ENCODE assay signal across 8 cellular contexts in the genomic region with DNA sequence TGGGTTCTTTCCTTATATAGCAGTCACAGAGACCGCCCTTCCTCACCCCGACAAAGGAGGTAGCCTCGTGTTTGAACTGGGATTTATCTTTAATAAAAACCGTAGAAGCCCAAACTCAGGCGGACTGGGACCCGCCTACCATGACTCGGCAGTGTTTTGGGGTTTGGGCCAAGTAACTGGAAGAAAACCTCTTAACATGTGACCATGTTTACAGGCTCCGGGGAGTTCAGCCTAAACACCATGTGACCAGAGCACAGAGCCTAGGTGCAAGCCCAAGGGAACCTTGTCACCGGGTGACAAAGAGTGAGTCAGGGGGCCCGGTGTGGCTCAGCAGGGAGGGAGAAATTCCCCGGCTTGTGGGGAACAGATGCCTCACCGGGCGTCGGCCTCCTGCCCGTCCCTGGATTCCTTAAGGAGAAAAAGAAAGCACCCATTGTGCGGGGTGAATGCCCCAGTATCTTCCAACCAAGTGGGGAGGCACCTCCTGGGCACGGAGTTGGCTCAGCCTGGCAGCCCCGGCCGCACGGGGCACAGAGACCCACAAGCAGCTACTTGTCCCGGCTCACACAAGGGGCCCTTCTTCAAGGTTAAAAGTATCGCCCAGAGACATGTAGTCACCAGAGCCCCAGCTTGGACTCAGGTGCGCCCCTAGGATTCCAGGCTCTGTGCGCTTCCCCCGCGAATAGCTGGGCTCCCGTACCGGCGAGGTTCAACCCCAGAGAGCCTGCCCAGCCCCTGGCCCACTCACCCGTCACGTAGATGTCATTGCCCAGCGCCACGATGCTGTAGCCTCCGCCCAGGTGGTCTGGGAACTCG. TPM values are rescaled to one million over a fixed set of nuclear protein-coding genes. Genes with fewer than 3 reads are reported as not detected.
A peak's percentile ranks its signal among the peaks of the same experiment; 100 is the strongest.
DNase-seq lines count a peak whose midpoint lies in the region; ATAC-seq, FAIRE-seq and TF ChIP-seq lines count a peak whose summit lies in the region.

No MANE protein-coding gene starts in this region.

- H3K4me3 ChIP-seq in MM.1S (ENCODE audit: low read length) = peak overlapping the region; percentile 81
- peak overlapping the region; percentile 97 to 100 (median 99) for H3K4me3 ChIP-seq in keratinocyte (ENCODE audit: control insufficient read depth in 2 of 3, extremely low read depth in 1 of 3, insufficient read depth in 2 of 3, low read depth in 1 of 3, low read length in 3 of 3)

- peaks cover 14% of the 10 kb centered on the region for H3K4me1 ChIP-seq in MM.1S (ENCODE audit: low read length)
- H3K4me1 ChIP-seq in keratinocyte (ENCODE audit: control insufficient read depth, extremely low read depth, insufficient read depth, low read length) = peaks cover 50% of the 10 kb centered on the region

- peak; percentile 46 for FAIRE-seq in keratinocyte (lab: Jason Lieb, UNC)

- H3K9me1 ChIP-seq in keratinocyte (ENCODE audit: control insufficient read depth, extremely low read depth, insufficient read depth, low read length) = peaks cover 4% of the 10 kb centered on the region

- H3K9ac ChIP-seq in MM.1S (ENCODE audit: low read length) = peak overlapping the region; percentile 85
- peak overlapping the region; percentile 100 for H3K9ac ChIP-seq in keratinocyte (ENCODE audit: control insufficient read depth, extremely low read depth, insufficient read depth, low read length)

- H3K27ac ChIP-seq in MM.1S (ENCODE audit: low read length) (peak overlapping the region; percentile 75; the same call in 1 of the 2 replicates), keratinocyte (ENCODE audit: control insufficient read depth, insufficient read depth, low read length) (peak overlapping the region; percentile 100)

- peak; percentile 21 for ATAC-seq in GM21423 (IDR thresholded peaks at IDR 0.05; ENCODE audit: unreplicated experiment)
- peak; percentile 45 for ATAC-seq in central memory CD8-positive, alpha-beta T cell (replicated peaks; ENCODE audit: extremely low read depth, poor library complexity, severe bottlenecking)

- DNase-seq in C1 segment of cervical spinal cord (lab: John Stamatoyannopoulos, UW) (peak in 12 of 14 donors; percentile 60 to 84 (median 70)), MM.1S (peak; percentile 86), keratinocyte (ENCODE audit: low read depth, low spot score) (peak; percentile 96), NCI-H146 (lab: John Stamatoyannopoulos, UW) (no peak)
- DNase-seq in activated CD4-positive, CD25-positive, alpha-beta regulatory T cell treated with anti-CD3 and anti-CD28 coated beads, Interleukin-2, amount 50 U/mL, for 72 hours = peak; percentile 76
- peak in 1 of 2 donors; percentile 58 for DNase-seq in central memory CD8-positive, alpha-beta T cell (ENCODE audit: low spot score in 2 of 2)
- DNase-seq in stimulated activated CD4-positive, alpha-beta T cell treated with anti-CD3 and anti-CD28 coated beads, Interleukin-12 subunit alpha, Interleukin-12 subunit beta, amount 100 ng/mL, for 48 hours (ENCODE audit: low read depth in 2 of 3, low spot score in 1 of 3) = peak; percentile 78 to 81 (median 79)

- H3K27ac Mint-ChIP-seq in central memory CD8-positive, alpha-beta T cell (ENCODE audit: low read depth) = peak overlapping the region; percentile 93

- H3K36me3 ChIP-seq in MM.1S (replicated peaks; ENCODE audit: insufficient read depth, low read length) (peaks cover 9% of the 10 kb centered on the region; the same call in 1 of the 2 replicates), keratinocyte (ENCODE audit: control insufficient read depth in 2 of 2, extremely low read depth in 1 of 2, insufficient read depth in 2 of 2, low read length in 2 of 2) (peaks cover 21 to 34% of the 10 kb centered on the region in 2 experiments)

- H3K4me3 Mint-ChIP-seq in central memory CD8-positive, alpha-beta T cell = peak overlapping the region; percentile 97

- no peaks in the 10 kb centered on the region for H3K27me3 Mint-ChIP-seq in central memory CD8-positive, alpha-beta T cell

- dilution Hi-C loops in keratinocyte (cut with MboI; ENCODE audit: extremely low pct_ligation_motif_present, low sequenced_read_pairs) = no loop called here

- peak overlapping the region; percentile 81 for H3K4me2 ChIP-seq in MM.1S (ENCODE audit: low read depth, low read length)
- peak overlapping the region; percentile 100 for H3K4me2 ChIP-seq in keratinocyte (ENCODE audit: control insufficient read depth, extremely low read depth, insufficient read depth, low read depth, low read length)

- H3K27me3 ChIP-seq in MM.1S (replicated peaks; ENCODE audit: insufficient read depth, low read length) (no peaks in the 10 kb centered on the region), keratinocyte (ENCODE audit: control insufficient read depth, extremely low read depth, insufficient read depth, low read length) (no peaks in the 10 kb centered on the region)

- peaks cover 14% of the 10 kb centered on the region; the same call in 1 of the 2 replicates for H4K20me1 ChIP-seq in MM.1S (ENCODE audit: insufficient read depth, low read length)
- H4K20me1 ChIP-seq in keratinocyte (ENCODE audit: control insufficient read depth, extremely low read depth, insufficient read depth, low read length) = peaks cover 39% of the 10 kb centered on the region

- H3K9me3 ChIP-seq in MM.1S (replicated peaks; ENCODE audit: insufficient read depth, low read length) (no peaks in the 10 kb centered on the region), keratinocyte (ENCODE audit: control insufficient read depth, low read depth, low read length) (no peaks in the 10 kb centered on the region)

- H3K79me2 ChIP-seq in MM.1S (ENCODE audit: low read length) (peaks cover 62% of the 10 kb centered on the region), keratinocyte (ENCODE audit: control insufficient read depth, insufficient read depth, low read length) (peaks cover 62% of the 10 kb centered on the region)

- H3K36me3 Mint-ChIP-seq in central memory CD8-positive, alpha-beta T cell (ENCODE audit: insufficient read depth) = peaks cover 39% of the 10 kb centered on the region

- no peaks in the 10 kb centered on the region for H3K9me3 Mint-ChIP-seq in central memory CD8-positive, alpha-beta T cell

- peaks cover 24% of the 10 kb centered on the region for H3K4me1 Mint-ChIP-seq in central memory CD8-positive, alpha-beta T cell

- peak overlapping the region; percentile 35; the same call in 1 of the 2 replicates for H2AFZ ChIP-seq in MM.1S (ENCODE audit: low read length)
- H2AFZ ChIP-seq in keratinocyte (ENCODE audit: control insufficient read depth, low read length) = no peak overlapping the region

- H3K9me2 ChIP-seq in MM.1S (replicated peaks; ENCODE audit: insufficient read depth, low read length) = no peaks in the 10 kb centered on the region

- peaks cover 27% of the 10 kb centered on the region for H3F3A ChIP-seq in MM.1S (ENCODE audit: insufficient read depth, low read length)

- TF ChIP-seq CTCF in MM.1S (IDR thresholded peaks at IDR 0.05; ENCODE audit: low read length) (no peak; the same call in 1 of the 2 replicates), keratinocyte (optimal IDR thresholded peaks at IDR 0.05 in 1 of 3, IDR thresholded peaks at IDR 0.05 in 1 of 3, conservative IDR thresholded peaks at IDR 0.05 in 1 of 3; ENCODE audit: extremely low read depth in 1 of 3, insufficient read depth in 2 of 3, low read length in 3 of 3) (no peak)

RNA-seq across cellular contexts. Expression of gene KLHL21, which starts 1.4 kb away (rescaled TPM):
- 24.8 to 51.0 TPM (median 32.8 TPM) in 3 replicates for polyA plus RNA-seq in keratinocyte
- polyA plus RNA-seq in keratinocyte (2011; ENCODE audit: low read depth) = 40.9 TPM
- polyA plus RNA-seq in keratinocyte (2011; cell fraction: cytosol; rRNA removed) = 21.0 and 28.6 TPM in 2 replicates
- polyA plus RNA-seq in keratinocyte (2011; cell fraction: nucleus; rRNA removed) = 92.1 and 94.8 TPM in 2 replicates
- 61.1 and 71.4 TPM in 2 replicates for polyA plus RNA-seq in keratinocyte (2012; ENCODE audit: low replicate concordance)
- 45.2 to 103 TPM (median 54.5 TPM) in 3 replicates for polyA minus RNA-seq in keratinocyte
- polyA minus RNA-seq in keratinocyte (2011; cell fraction: cytosol; rRNA and poly(A)+ RNA removed) = 99.4 TPM
- polyA minus RNA-seq in keratinocyte (2011; cell fraction: nucleus; rRNA and poly(A)+ RNA removed) = 96.4 and 111 TPM in 2 replicates

RNA-seq across cellular contexts. Expression of gene PHF13, which starts 12.3 kb away (rescaled TPM):
- polyA plus RNA-seq in keratinocyte = 2.4 to 8.3 TPM (median 4.5 TPM) in 3 replicates
- 5.5 TPM for polyA plus RNA-seq in keratinocyte (2011; ENCODE audit: low read depth)
- 4.1 and 4.2 TPM in 2 replicates for polyA plus RNA-seq in keratinocyte (2011; cell fraction: cytosol; rRNA removed)
- 13.6 and 13.9 TPM in 2 replicates for polyA plus RNA-seq in keratinocyte (2011; cell fraction: nucleus; rRNA removed)
- polyA plus RNA-seq in keratinocyte (2012; ENCODE audit: low replicate concordance) = 9.5 and 18.7 TPM in 2 replicates
- polyA minus RNA-seq in keratinocyte = 2.9 to 4.9 TPM (median 4.6 TPM) in 3 replicates
- 3.1 TPM for polyA minus RNA-seq in keratinocyte (2011; cell fraction: cytosol; rRNA and poly(A)+ RNA removed)
- polyA minus RNA-seq in keratinocyte (2011; cell fraction: nucleus; rRNA and poly(A)+ RNA removed) = 5.7 and 7.1 TPM in 2 replicates

RNA-seq across cellular contexts. Expression of gene ZBTB48, which starts 21.5 kb away (rescaled TPM):
- polyA plus RNA-seq in keratinocyte = 9.7 to 21.1 TPM (median 10.9 TPM) in 3 replicates
- 13.1 TPM for polyA plus RNA-seq in keratinocyte (2011; ENCODE audit: low read depth)
- polyA plus RNA-seq in keratinocyte (2011; cell fraction: cytosol; rRNA removed) = 5.6 and 9.2 TPM in 2 replicates
- 28.2 and 30.9 TPM in 2 replicates for polyA plus RNA-seq in keratinocyte (2011; cell fraction: nucleus; rRNA removed)
- 11.5 and 12.6 TPM in 2 replicates for polyA plus RNA-seq in keratinocyte (2012; ENCODE audit: low replicate concordance)
- polyA minus RNA-seq in keratinocyte = 12.6 to 19.0 TPM (median 16.8 TPM) in 3 replicates
- polyA minus RNA-seq in keratinocyte (2011; cell fraction: cytosol; rRNA and poly(A)+ RNA removed) = 25.7 TPM
- polyA minus RNA-seq in keratinocyte (2011; cell fraction: nucleus; rRNA and poly(A)+ RNA removed) = 17.1 and 28.2 TPM in 2 replicates

RNA-seq across cellular contexts. Expression of gene THAP3, which starts 23.4 kb away (rescaled TPM):
- polyA plus RNA-seq in keratinocyte = 5.1 to 6.0 TPM (median 5.1 TPM) in 3 replicates
- 8.6 TPM for polyA plus RNA-seq in keratinocyte (2011; ENCODE audit: low read depth)
- polyA plus RNA-seq in keratinocyte (2011; cell fraction: cytosol; rRNA removed) = 2.8 and 4.3 TPM in 2 replicates
- polyA plus RNA-seq in keratinocyte (2011; cell fraction: nucleus; rRNA removed) = 6.3 and 7.6 TPM in 2 replicates
- 7.3 and 9.8 TPM in 2 replicates for polyA plus RNA-seq in keratinocyte (2012; ENCODE audit: low replicate concordance)
- 2.4 to 17.0 TPM (median 3.1 TPM) in 3 replicates for polyA minus RNA-seq in keratinocyte
- polyA minus RNA-seq in keratinocyte (2011; cell fraction: cytosol; rRNA and poly(A)+ RNA removed) = 7.3 TPM
- polyA minus RNA-seq in keratinocyte (2011; cell fraction: nucleus; rRNA and poly(A)+ RNA removed) = 1.8 and 3.2 TPM in 2 replicates

RNA-seq across cellular contexts. Expression of gene TAS1R1, which starts 46.1 kb away (rescaled TPM):
- polyA plus RNA-seq in keratinocyte = not detected in 3 replicates
- not detected for polyA plus RNA-seq in keratinocyte (2011; ENCODE audit: low read depth)
- polyA plus RNA-seq in keratinocyte (2011; cell fraction: cytosol; rRNA removed) = not detected in 2 replicates
- polyA plus RNA-seq in keratinocyte (2011; cell fraction: nucleus; rRNA removed) = not detected in 2 replicates
- polyA plus RNA-seq in keratinocyte (2012; ENCODE audit: low replicate concordance) = 0.17 TPM in 1 of 2 replicates, not detected in the other
- polyA minus RNA-seq in keratinocyte = not detected in 3 replicates
- polyA minus RNA-seq in keratinocyte (2011; cell fraction: cytosol; rRNA and poly(A)+ RNA removed) = not detected
- not detected in 2 replicates for polyA minus RNA-seq in keratinocyte (2011; cell fraction: nucleus; rRNA and poly(A)+ RNA removed)
